8 cellular contexts compared by ENCODE assay signal in genomic region chr14:20332946-20333782, GRCh38. TPM values are rescaled to one million over a fixed set of nuclear protein-coding genes. Genes with fewer than 3 reads are reported as not detected.
DNase-seq lines count a peak whose midpoint lies in the region; ATAC-seq, FAIRE-seq and TF ChIP-seq lines count a peak whose summit lies in the region.

Gene CCNB1IP1 (minus strand): TSS chr14:20333279. CDS start chr14:20316523, 16,756 bp downstream.

- H3K4me1 ChIP-seq in heart left ventricle (peaks cover 0 to 25% (median 15%) of the 10 kb centered on the region in 12 donors), pancreas (peaks cover 0 to 6% (median 5%) of the 10 kb centered on the region in 3 donors)

- DNase-seq in NCI-H345 (lab: John Stamatoyannopoulos, UW) (peak; percentile 49), NCI-H345 treated with DMSO at 0.1 percent for 48 hours (lab: John Stamatoyannopoulos, UW; ENCODE audit: unreplicated experiment) (no peak), NCI-H1092 (lab: John Stamatoyannopoulos, UW) (peak; percentile 83), SKM-1 (lab: John Stamatoyannopoulos, UW; ENCODE audit: unreplicated experiment) (peak; percentile 56), amygdala (lab: John Stamatoyannopoulos, UW) (peak in 49 of 56 donors; percentile 7 to 84 (median 45)), heart left ventricle (peak in 4 of 5 donors; percentile 57 to 78 (median 66)), pancreas (peak in 4 of 6 donors; percentile 34 to 73 (median 58))

- 2 to 3% (median 2%) methylated on average over 17 of the region's 17 CpGs for WGBS in heart left ventricle, 4 donors
- 1% methylated on average over 17 of the region's 17 CpGs for WGBS in pancreas, 2 donors

- H3K27me3 ChIP-seq in heart left ventricle: no peaks in the 10 kb centered on the region
- H3K27me3 ChIP-seq in pancreas: no peaks in the 10 kb centered on the region

- H3K36me3 ChIP-seq in heart left ventricle: peaks cover 0 to 13% (median 11%) of the 10 kb centered on the region in 9 donors
- H3K36me3 ChIP-seq in pancreas: peaks cover 0 to 8% (median 0%) of the 10 kb centered on the region in 3 donors

- intact Hi-C loops in heart left ventricle (cut with DNase I): loop anchor here in 7 of 10 donors (1.0 to 10.0 kb wide), 8 partner anchors 10 to 350 kb away; partner anchors contain the start of genes OSGEP (in 2 of the 7), PARP2 (in 2 of the 7), RNASE4 (in 2 of the 7) and APEX1 (in 1 of the 7)
- intact Hi-C loops in pancreas (cut with DNase I): loop anchor here in 1 of 3 donors (10.0 kb wide), 1 partner anchor 122 kb away; the partner anchor contains the start of genes APEX1 and OSGEP

- peak; percentile 89 for FAIRE-seq in pancreas (lab: Jason Lieb, UNC)

- H3K4me3 ChIP-seq in heart left ventricle: peak within 1 kb of the TSS; percentile 17 to 75 (median 68)
- peak within 1 kb of the TSS; percentile 35 to 60 (median 42) for H3K4me3 ChIP-seq in pancreas

- TF ChIP-seq POLR2A in heart left ventricle (IDR thresholded peaks at IDR 0.05): no peak

- H3K9me3 ChIP-seq in heart left ventricle (no peaks in the 10 kb centered on the region), pancreas (no peaks in the 10 kb centered on the region)

- TF ChIP-seq CTCF in heart left ventricle (IDR thresholded peaks at IDR 0.05) (no peak), pancreas (IDR thresholded peaks at IDR 0.05) (no peak)

- ATAC-seq in HG02642 (IDR thresholded peaks at IDR 0.05; ENCODE audit: poor library complexity, unreplicated experiment): peak; percentile 99
- peak; percentile 98 to 99 (median 99) for ATAC-seq in heart left ventricle
- ATAC-seq in pancreas: peak; percentile 99

- H3K27ac ChIP-seq in heart left ventricle: peak within 1 kb of the TSS; percentile 59 to 94 (median 88)
- peak within 1 kb of the TSS; percentile 72 to 90 (median 81) for H3K27ac ChIP-seq in pancreas

RNA-seq across cellular contexts. Expression of gene CCNB1IP1, which starts in this region (rescaled TPM):
- total RNA-seq in heart left ventricle (10 to 100 TPM; 24.5 to 85.6 (median 53.0) TPM), pancreas (10 to 100 TPM; 17.4 to 34.0 (median 25.0) TPM)
- polyA plus RNA-seq in heart left ventricle (10 to 100 TPM; 84.9 to 99.1 TPM), pancreas (10 to 100 TPM; 37.4 to 55.3 TPM)
